14 cellular contexts compared by ENCODE assay signal in genomic region chr2:85807756-85808155, GRCh38. TPM values are rescaled to one million over a fixed set of nuclear protein-coding genes. Genes with fewer than 3 reads are reported as not detected.
DNase-seq lines count a peak whose midpoint lies in the region; ATAC-seq and TF ChIP-seq lines count a peak whose summit lies in the region.
"Had no signal": no experiment of that assay in that cellular context is flagged by ENCODE, and none has a peak within 500 bp of the region (broad histone marks: within the 10 kb centered on the region; RNA-seq: fewer than 3 reads in every experiment).

No MANE protein-coding gene starts in this region.

- WGBS in IMR-90 (ENCODE audit: extremely low coverage in 2 of 2, insufficient read length in 1 of 2), 2 experiments: 92% methylated on average over 2 of the region's 3 CpGs; no CpG with 5 or more reads in 1 of the 2 experiments
- WGBS in spleen, 5 donors: 85 to 97% (median 89%) methylated on average over 3 of the region's 3 CpGs
- WGBS in GM23248 (ENCODE audit: low coverage in 1 of 2, low lambda C conversion rate in 2 of 2, missing lambda C conversion rate in 2 of 2), 2 experiments: 86 to 92% methylated on average over 3 of the region's 3 CpGs

- intact Hi-C loops in IMR-90 (cut with micrococcal nuclease) (no loop called here), spleen (cut with DNase I; ENCODE audit: low total_unique reads) (no loop called here)

- no peaks in the 10 kb centered on the region for H3K79me2 ChIP-seq in GM23248 (ENCODE audit: insufficient read depth)

- H3K4ac ChIP-seq in IMR-90 (ENCODE audit: low read depth, low read length): no peak overlapping the region

- H3K4me3 ChIP-seq in IMR-90 (ENCODE audit: insufficient read depth, low read depth, low read length): no peak overlapping the region
- no peak overlapping the region for H3K4me3 ChIP-seq in coronary artery
- no peak overlapping the region for H3K4me3 ChIP-seq in spleen
- no peak overlapping the region for H3K4me3 ChIP-seq in GM23248
- H3K4me3 ChIP-seq: HAP-1 had no signal

- H4K20me1 ChIP-seq in IMR-90 (ENCODE audit: insufficient read depth, low read length) (no peaks in the 10 kb centered on the region), GM23248 (ENCODE audit: insufficient read depth) (no peaks in the 10 kb centered on the region)

- H3K18ac ChIP-seq in IMR-90 (ENCODE audit: low read depth, low read length): no peak overlapping the region

- H4K5ac ChIP-seq in IMR-90 (ENCODE audit: low read depth, low read length): no peak overlapping the region

- H2AFZ ChIP-seq in IMR-90 (replicated peaks; ENCODE audit: low read length, poor library complexity): no peak overlapping the region
- H2AFZ ChIP-seq in GM23248: no peak overlapping the region

- no peak overlapping the region for H2BK120ac ChIP-seq in IMR-90 (ENCODE audit: low read depth, low read length)

- ATAC-seq in IMR-90 (ENCODE audit: low read depth): no peak
- ATAC-seq in stimulated activated naive CD8-positive, alpha-beta T cell treated with anti-CD3 and anti-CD28 coated beads, Interleukin-15, Interleukin-2, amounts not matched to agents 100 U/mL and 50 U/mL, for 24 hours: no peak
- no peak for ATAC-seq in HG02884 (IDR thresholded peaks at IDR 0.05; ENCODE audit: unreplicated experiment)
- ATAC-seq: CD8-positive, alpha-beta T cell had no signal

- TF ChIP-seq CTCF in IMR-90 (conservative IDR thresholded peaks at IDR 0.05; ENCODE audit: low read depth, low read length) (no peak), coronary artery (IDR thresholded peaks at IDR 0.05) (no peak), spleen (IDR thresholded peaks at IDR 0.05 in 8 of 11, conservative IDR thresholded peaks at IDR 0.05 in 3 of 11) (no peak)

- 0 out of 2 replicates have a peak overlapping the region, but pooled peaks have one; percentile 18 for H2AK5ac ChIP-seq in IMR-90 (ENCODE audit: low read depth, low read length)

- peak overlapping the region; percentile 21; the same call in 1 of the 3 replicates for H2BK15ac ChIP-seq in IMR-90 (ENCODE audit: low read depth, low read length)

- H4K91ac ChIP-seq in IMR-90 (ENCODE audit: insufficient read depth, low read depth, low read length): no peak overlapping the region; the same call in 1 of the 2 replicates

- no peak overlapping the region for H3K56ac ChIP-seq in IMR-90 (ENCODE audit: extremely low read depth, insufficient read depth, low read length)

- H3K9ac ChIP-seq in IMR-90 (ENCODE audit: low read depth, low read length) (no peak overlapping the region), GM23248 (no peak overlapping the region)

- H3K36me3 ChIP-seq in IMR-90 (ENCODE audit: control insufficient read depth, insufficient read depth, low read length) (no peaks in the 10 kb centered on the region), spleen (no peaks in the 10 kb centered on the region), GM23248 (ENCODE audit: low read depth) (no peaks in the 10 kb centered on the region)
- H3K36me3 ChIP-seq: HAP-1 had no signal

- H2AK9ac ChIP-seq in IMR-90 (replicated peaks; ENCODE audit: low read depth, low read length, poor library complexity): no peak overlapping the region

- BruUV-seq in IMR-90 (replicated peaks; lab: Mats Ljungman, UMichigan): no TSS peak

- no peaks in the 10 kb centered on the region for H3K9me2 ChIP-seq in GM23248 (ENCODE audit: insufficient read depth)

- TF ChIP-seq RAD21 in IMR-90 (IDR thresholded peaks at IDR 0.05; ENCODE audit: low read length): no peak

- CTCF ChIA-PET in IMR-90 (lab: Yijun Ruan, JAX): no interaction called here

- TF ChIP-seq POLR2A in IMR-90 (IDR thresholded peaks at IDR 0.05; ENCODE audit: low read depth, low read length) (no peak), spleen (IDR thresholded peaks at IDR 0.05) (no peak)

- no peak overlapping the region for H3K23ac ChIP-seq in IMR-90 (ENCODE audit: low read depth, low read length)

- POLR2A ChIA-PET in IMR-90 (lab: Charles Lee; ENCODE audit: unreplicated experiment): no interaction called here

- H3K9me3 ChIP-seq in IMR-90 (ENCODE audit: control insufficient read depth, insufficient read depth, low read length) (no peaks in the 10 kb centered on the region), spleen (no peaks in the 10 kb centered on the region), GM23248 (ENCODE audit: low read depth) (no peaks in the 10 kb centered on the region)
- H3K9me3 ChIP-seq: HAP-1 had no signal

- no peak overlapping the region for H4K8ac ChIP-seq in IMR-90 (ENCODE audit: low read depth in 2 of 2, low read length in 2 of 2)

- DNase-seq in activated T-cell treated with anti-CD3 and anti-CD28 coated beads, Interleukin-2, amount 50 U/mL, for 48 hours: peak; percentile 4 to 7
- no peak for DNase-seq in activated T-cell treated with anti-CD3 and anti-CD28 coated beads, Interleukin-2, amount 50 U/mL, for 1 hour
- DNase-seq in IMR-90 (no peak), coronary artery (ENCODE audit: low spot score) (peak; percentile 64), spleen (peak; percentile 43), GM23248 (no peak)
- DNase-seq in stimulated activated naive CD8-positive, alpha-beta T cell treated with anti-CD3 and anti-CD28 coated beads, Interleukin-15, Interleukin-2, amounts not matched to agents 100 U/mL and 50 U/mL, for 24 hours: no peak
- DNase-seq: CD8-positive, alpha-beta T cell; COR-L47; DMS153; DMS79 treated with DMSO at 0.1 percent for 48 hours; EL had no signal

- H3K27me3 ChIP-seq in IMR-90 (ENCODE audit: control insufficient read depth, insufficient read depth, low read length) (no peaks in the 10 kb centered on the region), spleen (replicated peaks in 1 of 7) (peaks cover 0 to 20% (median 0%) of the 10 kb centered on the region in 7 donors), GM23248 (replicated peaks; ENCODE audit: insufficient read depth) (no peaks in the 10 kb centered on the region)

- peaks cover 7% of the 10 kb centered on the region; the same call in 1 of the 2 replicates for H3F3A ChIP-seq in GM23248 (ENCODE audit: insufficient read depth)

- H3K14ac ChIP-seq in IMR-90 (replicated peaks; ENCODE audit: low read depth, low read length): no peak overlapping the region

- no peak overlapping the region for H2BK5ac ChIP-seq in IMR-90 (ENCODE audit: low read depth, low read length, poor library complexity, severe bottlenecking)

- H3K4me2 ChIP-seq in IMR-90 (ENCODE audit: low read depth, low read length) (no peak overlapping the region), GM23248 (ENCODE audit: unreplicated experiment) (no peak overlapping the region)

- peaks cover 22% of the 10 kb centered on the region for H3K9me1 ChIP-seq in IMR-90 (ENCODE audit: insufficient read depth, low read length)

- H2BK20ac ChIP-seq in IMR-90 (ENCODE audit: low read depth, low read length): no peak overlapping the region

- in situ Hi-C loops in IMR-90 (cut with MboI; ENCODE audit: low sequenced_read_pairs) (no loop called here), GM23248 (cut with MboI) (no loop called here)

- H3K27ac ChIP-seq in IMR-90 (ENCODE audit: insufficient read depth, low read length) (no peak overlapping the region), coronary artery (no peak overlapping the region), spleen (no peak overlapping the region), GM23248 (no peak overlapping the region)

- peaks cover 0 to 5% of the 10 kb centered on the region in 2 experiments; a peak in 1 of 4 replicates for H3K79me1 ChIP-seq in IMR-90 (ENCODE audit: low read depth in 1 of 2, low read length in 2 of 2)

- H3K4me1 ChIP-seq in IMR-90 (ENCODE audit: control insufficient read depth, insufficient read depth, low read length): peaks cover 20% of the 10 kb centered on the region
- H3K4me1 ChIP-seq in spleen: peaks cover 0 to 12% (median 8%) of the 10 kb centered on the region in 6 donors
- H3K4me1 ChIP-seq in GM23248 (ENCODE audit: insufficient read depth): peaks cover 20% of the 10 kb centered on the region
- H3K4me1 ChIP-seq: HAP-1 had no signal

- dilution Hi-C loops in IMR-90 (cut with HindIII; ENCODE audit: low sequenced_read_pairs, unreplicated experiment): no loop called here

TF ChIP-seq in IMR-90, 13 proteins besides CTCF, POLR2A, EP300 and RAD21:
- TF ChIP-seq RFX5 (IDR thresholded peaks at IDR 0.05; ENCODE audit: low read depth, low read length) (no peak), USF2 (IDR thresholded peaks at IDR 0.05; ENCODE audit: low read depth, low read length) (no peak), FOS (IDR thresholded peaks at IDR 0.05; ENCODE audit: low read depth, low read length) (no peak), MAFK (IDR thresholded peaks at IDR 0.05; ENCODE audit: low read depth, low read length) (no peak), CEBPB (IDR thresholded peaks at IDR 0.05; ENCODE audit: low read depth, low read length) (no peak), BHLHE40 (IDR thresholded peaks at IDR 0.05; ENCODE audit: low read depth, low read length) (no peak), MAZ (IDR thresholded peaks at IDR 0.05; ENCODE audit: borderline replicate concordance, low read depth, low read length) (no peak), MXI1 (IDR thresholded peaks at IDR 0.05; ENCODE audit: borderline replicate concordance, low read depth, low read length) (no peak), ELK1 (IDR thresholded peaks at IDR 0.05; ENCODE audit: borderline replicate concordance, low read depth, low read length) (no peak)

RNA-seq across cellular contexts. Expression of gene ATOH8, which starts 54.0 kb away (rescaled TPM):
- total RNA-seq in IMR-90 (2012; rRNA removed) (7.8 and 7.9 TPM in 2 replicates), spleen (10 to 100 TPM in 6 of 7 donors, 1 to 10 TPM in 1; 6.4 to 53.0 (median 18.6) TPM)
- polyA plus RNA-seq in IMR-90 (2012; rRNA removed) (9.0 and 11.2 TPM in 2 replicates), spleen (10 to 100 TPM in 1 of 3 donors, 1 to 10 TPM in 2; 7.2 to 17.6 (median 9.4) TPM), GM23248 (2016; fragmentation: Nextera tagmentation; extraction: Ambion mirVana) (12.0 and 12.7 TPM in 2 replicates)
- 6.2 and 7.6 TPM in 2 replicates for polyA plus RNA-seq in IMR-90 (2012; cell fraction: cytosol; rRNA removed)
- polyA plus RNA-seq in IMR-90 (2012; cell fraction: nucleus; rRNA removed; ENCODE audit: low replicate concordance): 5.0 and 13.0 TPM in 2 replicates
- total RNA-seq in GM23248 (2014; rRNA removed; shearing (Covaris generic)): 40.7 and 50.1 TPM in 2 replicates

Comparison
In these comparisons a context has a peak if more than half of its experiments do, and no peak if none do; other contexts are left out.
1. DNase-seq: peak in activated T-cell treated with anti-CD3 and anti-CD28 coated beads, Interleukin-2, amount 50 U/mL, for 48 hours (2 of 2), coronary artery (single experiment) and spleen (single experiment); none in activated T-cell treated with anti-CD3 and anti-CD28 coated beads, Interleukin-2, amount 50 U/mL, for 1 hour (single experiment), IMR-90 (single experiment), stimulated activated naive CD8-positive, alpha-beta T cell treated with anti-CD3 and anti-CD28 coated beads, Interleukin-15, Interleukin-2, amounts not matched to agents 100 U/mL and 50 U/mL, for 24 hours (single experiment) and GM23248 (single experiment).